10 cellular contexts compared by ENCODE assay signal in the genomic region with DNA sequence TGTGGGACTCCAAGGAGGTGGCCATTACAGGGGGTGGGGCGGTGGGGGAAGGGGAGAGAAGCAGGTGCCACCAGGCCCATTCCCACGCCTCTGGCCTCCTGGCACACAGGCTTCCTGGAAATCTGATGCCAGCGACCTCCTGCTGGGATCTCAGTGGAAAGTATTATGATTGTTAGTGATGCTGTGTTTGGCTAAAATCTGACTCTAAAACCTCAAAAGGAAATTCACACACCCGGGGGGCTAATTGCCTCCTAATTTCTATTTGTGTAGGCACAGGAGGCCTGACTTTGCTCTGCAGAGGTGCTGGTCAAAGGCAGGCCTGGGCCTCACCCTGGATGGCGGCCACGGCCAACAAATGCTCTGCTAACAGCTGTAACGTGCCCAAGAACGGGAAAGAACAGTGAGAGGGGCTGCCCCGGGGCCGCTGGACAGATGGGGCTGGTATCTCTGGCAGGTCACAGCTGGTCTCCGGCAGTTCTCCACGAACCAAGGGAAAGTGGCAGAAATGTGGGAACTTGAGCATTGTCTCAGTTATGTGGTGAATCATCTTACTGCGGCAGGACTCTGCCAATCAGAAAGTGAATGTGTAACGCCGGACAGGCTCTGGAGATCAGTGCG. TPM values are rescaled to one million over a fixed set of nuclear protein-coding genes. Genes with fewer than 3 reads are reported as not detected.
DNase-seq lines count a peak whose midpoint lies in the region; TF ChIP-seq lines count a peak whose summit lies in the region.
"Had no signal": no experiment of that assay in that cellular context is flagged by ENCODE, and none has a peak within 500 bp of the region (broad histone marks: within the 10 kb centered on the region; RNA-seq: fewer than 3 reads in every experiment).

No MANE protein-coding gene starts in this region.

- H3K4me2 ChIP-seq in neural progenitor cell = no peak overlapping the region

- no peaks in the 10 kb centered on the region for H3K36me3 Mint-ChIP-seq in neural progenitor cell

- H3K27me3 ChIP-seq in ascending aorta (no peaks in the 10 kb centered on the region), neural progenitor cell (peaks cover 32% of the 10 kb centered on the region)

- no peaks in the 10 kb centered on the region for H4K20me1 ChIP-seq in neural progenitor cell (ENCODE audit: low read depth)

- H3K27me3 Mint-ChIP-seq in neural progenitor cell (ENCODE audit: insufficient read depth, low read depth) = peaks cover 20% of the 10 kb centered on the region

- H3K4me3 ChIP-seq in ascending aorta (no peak overlapping the region), neural progenitor cell (no peak overlapping the region)
- H3K4me3 ChIP-seq: GM12878 had no signal

- peaks cover 12% of the 10 kb centered on the region for H3F3A ChIP-seq in neural progenitor cell (ENCODE audit: low read depth)

- H3K36me3 ChIP-seq in ascending aorta = peaks cover 51 to 70% of the 10 kb centered on the region in 2 donors
- H3K36me3 ChIP-seq in neural progenitor cell = no peaks in the 10 kb centered on the region

- TF ChIP-seq CTCF in ascending aorta (IDR thresholded peaks at IDR 0.05) (no peak), neural progenitor cell (IDR thresholded peaks at IDR 0.05) (no peak)

- H3K4me3 Mint-ChIP-seq in neural progenitor cell = no peak overlapping the region

- H3K27ac Mint-ChIP-seq in neural progenitor cell = peak overlapping the region; percentile 79

- H3K79me2 ChIP-seq in neural progenitor cell (ENCODE audit: low read depth) = no peaks in the 10 kb centered on the region

- DNase-seq in EH (ENCODE audit: low read depth) (peak; percentile 91), NCI-H2081 (lab: John Stamatoyannopoulos, UW) (peak; percentile 86 to 94), ascending aorta (ENCODE audit: low spot score in 2 of 2) (peak in 1 of 2 donors; percentile 85), neural progenitor cell (ENCODE audit: low spot score) (no peak), NAMALWA (ENCODE audit: low spot score) (no peak)
- no peak for DNase-seq in activated CD4-positive, alpha-beta T cell treated with anti-CD3 and anti-CD28 coated beads, Interleukin-2, amount 50 U/mL, for 48 hours
- no peak for DNase-seq in stimulated activated CD4-positive, alpha-beta T cell treated with anti-CD3 and anti-CD28 coated beads, Interleukin-4, amount 100 ng/mL, for 1 hour
- DNase-seq in activated CD4-positive, alpha-beta T cell treated with anti-CD3 and anti-CD28 coated beads, Interleukin-2, amount 50 U/mL, for 1 hour = no peak
- DNase-seq: caudate nucleus had no signal

- H3K27ac ChIP-seq in ascending aorta (peak overlapping the region; percentile 78 to 82), neural progenitor cell (no peak overlapping the region)

- H2AFZ ChIP-seq in neural progenitor cell (replicated peaks) = no peak overlapping the region

- H3K4me1 Mint-ChIP-seq in neural progenitor cell = peaks cover 48% of the 10 kb centered on the region

- H3K9ac ChIP-seq in neural progenitor cell = no peak overlapping the region

- H3K9me3 ChIP-seq in ascending aorta (no peaks in the 10 kb centered on the region), neural progenitor cell (ENCODE audit: low read depth) (no peaks in the 10 kb centered on the region)

- H3K4me1 ChIP-seq in ascending aorta = peaks cover 0 to 19% of the 10 kb centered on the region in 2 donors
- H3K4me1 ChIP-seq in neural progenitor cell = peaks cover 4% of the 10 kb centered on the region

- no peaks in the 10 kb centered on the region for H3K9me3 Mint-ChIP-seq in neural progenitor cell

- intact Hi-C loops in ascending aorta (cut with DNase I) = loop anchor here (2.0 to 5.0 kb wide), 4 partner anchors 17 to 231 kb away; partner anchors contain the start of gene PPP4R4

RNA-seq across cellular contexts. Expression of gene FAM181A, which starts 14.3 kb away (rescaled TPM):
- total RNA-seq in ascending aorta = not detected
- total RNA-seq in neural progenitor cell (ENCODE audit: low replicate concordance) = not detected in 2 replicates
- total RNA-seq: GM12878 had no signal

RNA-seq across cellular contexts. Expression of gene ASB2, which starts 35.0 kb away (rescaled TPM):
- total RNA-seq in ascending aorta = 58.6 TPM
- 0.62 TPM in 1 of 2 replicates, not detected in the other for total RNA-seq in neural progenitor cell (ENCODE audit: low replicate concordance)

RNA-seq across cellular contexts. Expression of gene CCDC197, which starts 55.7 kb away (rescaled TPM):
- total RNA-seq in ascending aorta (not detected), neural progenitor cell (ENCODE audit: low replicate concordance) (not detected in 2 replicates)
- total RNA-seq: GM12878 had no signal

Comparison
In these comparisons a context has a peak if more than half of its experiments do, and no peak if none do; other contexts are left out.
1. DNase-seq: peak in EH (single experiment) and NCI-H2081 (2 of 2); none in neural progenitor cell (single experiment), activated CD4-positive, alpha-beta T cell treated with anti-CD3 and anti-CD28 coated beads, Interleukin-2, amount 50 U/mL, for 48 hours (0 of 2), NAMALWA (single experiment), stimulated activated CD4-positive, alpha-beta T cell treated with anti-CD3 and anti-CD28 coated beads, Interleukin-4, amount 100 ng/mL, for 1 hour (single experiment) and activated CD4-positive, alpha-beta T cell treated with anti-CD3 and anti-CD28 coated beads, Interleukin-2, amount 50 U/mL, for 1 hour (single experiment).
2. RNA of gene ASB2, which starts 35.0 kb away (total RNA-seq): 58.6 TPM in ascending aorta (single experiment); 0.62 TPM in neural progenitor cell; every median in the first group is over 10 times any median in the second.